ENCODE assay signal across 21 cellular contexts in genomic region chr15:57665187-57665586, GRCh38.
"Had no signal": no experiment of that assay in that cellular context is flagged by ENCODE, and none has a peak within 500 bp of the region (broad histone marks: within the 10 kb centered on the region; RNA-seq: fewer than 3 reads in every experiment).

No MANE protein-coding gene starts in this region.

- DNase-seq: hippocampal formation; kidney glomerular epithelial cell; left cardiac atrium; mesendoderm; naive B cell; natural killer cell; ovary; right cardiac atrium; sigmoid colon; small intestine; spleen; stimulated activated CD4-positive, alpha-beta T cell treated with anti-CD3 and anti-CD28 coated beads, Interleukin-4, amount 100 ng/mL, for 24 hours; stimulated activated naive CD4-positive, alpha-beta T cell; testis; thyroid gland; transverse colon; upper lobe of left lung had no signal

- H3K36me3 ChIP-seq: ovary, sigmoid colon, spleen, thyroid gland, transverse colon, vagina had no signal

- H3K4me3 ChIP-seq: lung, ovary, sigmoid colon, spleen, testis, thyroid gland, transverse colon, upper lobe of left lung, vagina had no signal

- H3K4me1 ChIP-seq: testis had no signal

- H3K27ac ChIP-seq: ovary, spleen, testis, thyroid gland, transverse colon, upper lobe of left lung, vagina had no signal

- H3K27me3 ChIP-seq: ovary, sigmoid colon, spleen, testis, thyroid gland, transverse colon, upper lobe of left lung, vagina had no signal

- H3K9me3 ChIP-seq: ovary, sigmoid colon, spleen, testis, thyroid gland, transverse colon, upper lobe of left lung, vagina had no signal

- ATAC-seq: left cardiac atrium; left lobe of liver; natural killer cell; right cardiac atrium; stimulated activated effector memory CD8-positive, alpha-beta T cell treated with anti-CD3 and anti-CD28 coated beads, Interleukin-12 subunit alpha, Interleukin-12 subunit beta, amount 100 ng/mL, for 72 hours had no signal
